ENCODE assay signal across 12 cellular contexts in the genomic region with DNA sequence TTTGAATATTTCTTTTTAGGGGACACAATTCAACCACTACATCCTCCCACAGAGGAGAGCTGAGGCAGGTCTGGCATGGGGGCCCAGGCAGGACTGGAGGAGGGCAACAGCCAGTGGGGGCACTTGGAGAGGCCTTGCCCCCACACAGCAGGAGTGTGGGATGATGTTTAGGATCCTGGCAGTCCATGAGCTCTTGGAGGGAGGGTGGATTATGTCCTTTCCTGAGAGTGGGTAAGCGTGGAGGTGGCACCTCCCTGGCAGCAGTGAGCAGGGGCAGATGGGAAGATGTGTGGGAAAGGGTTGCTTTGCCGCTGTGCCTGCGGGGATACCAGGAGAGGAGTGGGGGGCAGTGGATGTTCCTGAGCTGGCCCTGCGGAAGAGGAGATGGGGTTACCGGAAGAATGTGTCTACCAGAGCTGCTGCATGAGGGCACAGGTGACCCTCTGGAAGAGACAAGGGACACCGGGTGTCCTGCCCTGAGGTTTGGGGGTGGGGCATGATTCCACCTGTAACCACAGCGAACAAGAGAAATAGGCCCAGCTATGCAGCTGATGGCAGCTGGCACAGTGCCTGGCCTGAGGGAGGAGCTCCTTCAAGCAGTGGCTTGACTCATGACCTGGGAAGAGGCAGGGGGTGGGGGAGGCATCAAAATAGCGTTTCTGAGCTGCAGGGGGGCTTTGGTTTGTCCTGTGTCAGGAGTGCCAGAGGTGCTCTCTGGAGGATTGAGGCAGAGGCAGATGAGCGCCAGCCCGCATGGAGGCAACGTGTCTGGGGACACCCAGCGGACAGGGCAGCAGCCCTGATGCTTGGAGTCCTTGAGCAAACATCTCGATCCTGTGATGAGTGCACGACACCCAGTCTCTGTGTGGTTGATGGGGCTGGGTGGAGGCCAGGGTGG.
A peak's percentile ranks its signal among the peaks of the same experiment; 100 is the strongest.
DNase-seq lines count a peak whose midpoint lies in the region; ATAC-seq and TF ChIP-seq lines count a peak whose summit lies in the region.
"Had no signal": no experiment of that assay in that cellular context is flagged by ENCODE, and none has a peak within 500 bp of the region (broad histone marks: within the 10 kb centered on the region; RNA-seq: fewer than 3 reads in every experiment).

No MANE protein-coding gene starts in this region.

- H3K27me3 ChIP-seq in Caco-2 (replicated peaks; ENCODE audit: control insufficient read depth, insufficient read depth, low read length) (no peaks in the 10 kb centered on the region), MG63 (no peaks in the 10 kb centered on the region), lower lobe of right lung (ENCODE audit: low read depth) (no peaks in the 10 kb centered on the region)

- H3K36me3 Mint-ChIP-seq in Caco-2 (ENCODE audit: insufficient read depth, unreplicated experiment), result peaks cover 6% of the 10 kb centered on the region
- H3K36me3 Mint-ChIP-seq in WTC11, result no peaks in the 10 kb centered on the region
- no peaks in the 10 kb centered on the region for H3K36me3 Mint-ChIP-seq in T-cell

- H3K4me1 Mint-ChIP-seq in Caco-2 (ENCODE audit: low read depth, unreplicated experiment) (peaks cover 24% of the 10 kb centered on the region), WTC11 (peaks cover 7% of the 10 kb centered on the region; the same call in 1 of the 2 replicates), T-cell (no peaks in the 10 kb centered on the region)
- H3K4me1 Mint-ChIP-seq: endodermal cell; stimulated activated naive CD8-positive, alpha-beta T cell treated with anti-CD3 and anti-CD28 coated beads, Interleukin-15, amount 100 ng/mL, for 72 hours had no signal

- POLR2A ChIA-PET in Caco-2 (lab: Charles Lee), result no interaction called here
- POLR2A ChIA-PET in WTC11 (lab: Charles Lee), result interaction anchor here (0.7 kb wide), 1 partner anchor 10 kb away, joined by 3 read pairs; no protein-coding TSS in a partner anchor
- POLR2A ChIA-PET in T-cell (lab: Charles Lee), result interaction anchor here in 1 of 2 donors (0.6 kb wide), 1 partner anchor 743 kb away, joined by 12 read pairs; no protein-coding TSS in a partner anchor

- TF ChIP-seq CTCF in Caco-2 (IDR thresholded peaks at IDR 0.05; ENCODE audit: insufficient read depth in 1 of 2, low read depth in 1 of 2, low read length in 1 of 2, severe bottlenecking in 1 of 2, unreplicated experiment in 1 of 2), result no peak
- TF ChIP-seq CTCF in WTC11 (IDR thresholded peaks at IDR 0.05), result no peak
- no peak for TF ChIP-seq CTCF in lower lobe of right lung (IDR thresholded peaks at IDR 0.05)

- H3K9me3 ChIP-seq in Caco-2, result peaks cover 4% of the 10 kb centered on the region; the same call in 1 of the 2 replicates
- peaks cover 8% of the 10 kb centered on the region for H3K9me3 ChIP-seq in MG63
- no peaks in the 10 kb centered on the region for H3K9me3 ChIP-seq in lower lobe of right lung

- H3K36me3 ChIP-seq in Caco-2 (ENCODE audit: control insufficient read depth, insufficient read depth, low read length) (no peaks in the 10 kb centered on the region), MG63 (no peaks in the 10 kb centered on the region), lower lobe of right lung (no peaks in the 10 kb centered on the region)
- H3K36me3 ChIP-seq: left ventricle myocardium inferior had no signal

- peaks cover 26% of the 10 kb centered on the region for H3K9me3 Mint-ChIP-seq in Caco-2 (ENCODE audit: unreplicated experiment)
- H3K9me3 Mint-ChIP-seq in WTC11, result peaks cover 17% of the 10 kb centered on the region
- H3K9me3 Mint-ChIP-seq in T-cell, result no peaks in the 10 kb centered on the region

- CTCF ChIA-PET in Caco-2 (lab: Charles Lee), result interaction anchor here (0.6 kb wide), 1 partner anchor 137 kb away, joined by 3 read pairs; no protein-coding TSS in a partner anchor
- CTCF ChIA-PET in WTC11 (lab: Charles Lee), result interaction anchor here (0.9 to 2.0 kb wide), 8 partner anchors 10 to 349 kb away, joined by 3 to 10 read pairs (median 4); no protein-coding TSS in a partner anchor
- CTCF ChIA-PET in T-cell (lab: Charles Lee), result no interaction called here

- H3K4me3 Mint-ChIP-seq in Caco-2 (ENCODE audit: unreplicated experiment) (no peak overlapping the region), WTC11 (no peak overlapping the region), T-cell (no peak overlapping the region)
- H3K4me3 Mint-ChIP-seq: endodermal cell; stimulated activated naive CD8-positive, alpha-beta T cell treated with anti-CD3 and anti-CD28 coated beads, Interleukin-15, amount 100 ng/mL, for 72 hours had no signal

- H3K4me3 ChIP-seq in Caco-2 (ENCODE audit: low read depth, low read length) (no peak overlapping the region), MG63 (no peak overlapping the region), lower lobe of right lung (no peak overlapping the region)
- H3K4me3 ChIP-seq: left ventricle myocardium inferior had no signal

- ATAC-seq in WTC11 (no peak), lower lobe of right lung (peak; percentile 57 to 74), T-cell (replicated peaks in 1 of 4) (no peak)
- ATAC-seq: stimulated activated naive CD8-positive, alpha-beta T cell treated with anti-CD3 and anti-CD28 coated beads, Interleukin-15, amount 100 ng/mL, for 72 hours had no signal

- DNase-seq in Caco-2 (no peak), MG63 (peak; percentile 70), WTC11 (ENCODE audit: low spot score) (no peak), lower lobe of right lung (peak; percentile 75), DMS 273 treated with DMSO at 0.1 percent for 48 hours (lab: John Stamatoyannopoulos, UW) (no peak), T-cell (no peak)
- DNase-seq in effector CD8-positive, alpha-beta T cell (lab: John Stamatoyannopoulos, UW), result no peak
- DNase-seq in stimulated activated naive CD4-positive, alpha-beta T cell treated with Interleukin-2 at 50 U/mL for 16 hours (lab: John Stamatoyannopoulos, UW), result no peak
- DNase-seq: activated gamma-delta T cell; endodermal cell; left ventricle myocardium inferior; stimulated activated naive CD8-positive, alpha-beta T cell treated with anti-CD3 and anti-CD28 coated beads, Interleukin-15, amount 100 ng/mL, for 72 hours had no signal

- H3K27ac Mint-ChIP-seq in Caco-2 (ENCODE audit: unreplicated experiment) (peak overlapping the region; percentile 31), WTC11 (peak overlapping the region; percentile 40; the same call in 1 of the 2 replicates), T-cell (no peak overlapping the region)
- H3K27ac Mint-ChIP-seq: endodermal cell had no signal

- intact Hi-C loops in Caco-2 (cut with micrococcal nuclease; ENCODE audit: unreplicated experiment), result no loop called here
- intact Hi-C loops in lower lobe of right lung (cut with DNase I), result no loop called here

- no peaks in the 10 kb centered on the region for H3K27me3 Mint-ChIP-seq in Caco-2 (ENCODE audit: insufficient read depth, unreplicated experiment)
- H3K27me3 Mint-ChIP-seq in WTC11 (ENCODE audit: low read depth), result no peaks in the 10 kb centered on the region
- peaks cover 16 to 20% of the 10 kb centered on the region in 2 donors for H3K27me3 Mint-ChIP-seq in T-cell

- BruUV-seq in Caco-2 (replicated peaks; lab: Mats Ljungman, UMichigan), result no TSS peak

- no peak overlapping the region for H3K27ac ChIP-seq in lower lobe of right lung
- H3K27ac ChIP-seq: left ventricle myocardium inferior had no signal

- H3K4me1 ChIP-seq in Caco-2 (peaks cover 30% of the 10 kb centered on the region), lower lobe of right lung (no peaks in the 10 kb centered on the region)
- H3K4me1 ChIP-seq: left ventricle myocardium inferior had no signal

TF ChIP-seq in WTC11, 78 proteins besides CTCF, POLR2A, EP300 and RAD21 (continues in another document):
- no peak for TF ChIP-seq NFE2L1 (CRISPR knock-in tag; IDR thresholded peaks at IDR 0.05)
- TF ChIP-seq ZBTB21 (CRISPR knock-in tag; IDR thresholded peaks at IDR 0.05; ENCODE audit: borderline replicate concordance), result no peak
- TF ChIP-seq TEAD4 (CRISPR knock-in tag; IDR thresholded peaks at IDR 0.05), result no peak
- TF ChIP-seq, protein P1, sequence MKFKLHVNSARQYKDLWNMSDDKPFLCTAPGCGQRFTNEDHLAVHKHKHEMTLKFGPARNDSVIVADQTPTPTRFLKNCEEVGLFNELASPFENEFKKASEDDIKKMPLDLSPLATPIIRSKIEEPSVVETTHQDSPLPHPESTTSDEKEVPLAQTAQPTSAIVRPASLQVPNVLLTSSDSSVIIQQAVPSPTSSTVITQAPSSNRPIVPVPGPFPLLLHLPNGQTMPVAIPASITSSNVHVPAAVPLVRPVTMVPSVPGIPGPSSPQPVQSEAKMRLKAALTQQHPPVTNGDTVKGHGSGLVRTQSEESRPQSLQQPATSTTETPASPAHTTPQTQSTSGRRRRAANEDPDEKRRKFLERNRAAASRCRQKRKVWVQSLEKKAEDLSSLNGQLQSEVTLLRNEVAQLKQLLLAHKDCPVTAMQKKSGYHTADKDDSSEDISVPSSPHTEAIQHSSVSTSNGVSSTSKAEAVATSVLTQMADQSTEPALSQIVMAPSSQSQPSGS (CRISPR knock-in tag; IDR thresholded peaks at IDR 0.05; ENCODE audit: borderline replicate concordance, low read depth), result no peak
- TF ChIP-seq, protein P2, sequence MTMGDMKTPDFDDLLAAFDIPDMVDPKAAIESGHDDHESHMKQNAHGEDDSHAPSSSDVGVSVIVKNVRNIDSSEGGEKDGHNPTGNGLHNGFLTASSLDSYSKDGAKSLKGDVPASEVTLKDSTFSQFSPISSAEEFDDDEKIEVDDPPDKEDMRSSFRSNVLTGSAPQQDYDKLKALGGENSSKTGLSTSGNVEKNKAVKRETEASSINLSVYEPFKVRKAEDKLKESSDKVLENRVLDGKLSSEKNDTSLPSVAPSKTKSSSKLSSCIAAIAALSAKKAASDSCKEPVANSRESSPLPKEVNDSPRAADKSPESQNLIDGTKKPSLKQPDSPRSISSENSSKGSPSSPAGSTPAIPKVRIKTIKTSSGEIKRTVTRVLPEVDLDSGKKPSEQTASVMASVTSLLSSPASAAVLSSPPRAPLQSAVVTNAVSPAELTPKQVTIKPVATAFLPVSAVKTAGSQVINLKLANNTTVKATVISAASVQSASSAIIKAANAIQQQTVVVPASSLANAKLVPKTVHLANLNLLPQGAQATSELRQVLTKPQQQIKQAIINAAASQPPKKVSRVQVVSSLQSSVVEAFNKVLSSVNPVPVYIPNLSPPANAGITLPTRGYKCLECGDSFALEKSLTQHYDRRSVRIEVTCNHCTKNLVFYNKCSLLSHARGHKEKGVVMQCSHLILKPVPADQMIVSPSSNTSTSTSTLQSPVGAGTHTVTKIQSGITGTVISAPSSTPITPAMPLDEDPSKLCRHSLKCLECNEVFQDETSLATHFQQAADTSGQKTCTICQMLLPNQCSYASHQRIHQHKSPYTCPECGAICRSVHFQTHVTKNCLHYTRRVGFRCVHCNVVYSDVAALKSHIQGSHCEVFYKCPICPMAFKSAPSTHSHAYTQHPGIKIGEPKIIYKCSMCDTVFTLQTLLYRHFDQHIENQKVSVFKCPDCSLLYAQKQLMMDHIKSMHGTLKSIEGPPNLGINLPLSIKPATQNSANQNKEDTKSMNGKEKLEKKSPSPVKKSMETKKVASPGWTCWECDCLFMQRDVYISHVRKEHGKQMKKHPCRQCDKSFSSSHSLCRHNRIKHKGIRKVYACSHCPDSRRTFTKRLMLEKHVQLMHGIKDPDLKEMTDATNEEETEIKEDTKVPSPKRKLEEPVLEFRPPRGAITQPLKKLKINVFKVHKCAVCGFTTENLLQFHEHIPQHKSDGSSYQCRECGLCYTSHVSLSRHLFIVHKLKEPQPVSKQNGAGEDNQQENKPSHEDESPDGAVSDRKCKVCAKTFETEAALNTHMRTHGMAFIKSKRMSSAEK (CRISPR knock-in tag; IDR thresholded peaks at IDR 0.05; ENCODE audit: borderline replicate concordance), result no peak

Comparison
In these comparisons a context has a peak if more than half of its experiments do, and no peak if none do; other contexts are left out.
1. DNase-seq: peak in MG63 (single experiment) and lower lobe of right lung (single experiment); none in Caco-2 (0 of 2), WTC11 (single experiment), DMS 273 treated with DMSO at 0.1 percent for 48 hours (single experiment), T-cell (0 of 34), effector CD8-positive, alpha-beta T cell (single experiment) and stimulated activated naive CD4-positive, alpha-beta T cell treated with Interleukin-2 at 50 U/mL for 16 hours (single experiment).
2. H3K27ac Mint-ChIP-seq: peak in Caco-2 (single experiment) and WTC11 (single experiment); none in T-cell (0 of 2).
3. ATAC-seq: peak in lower lobe of right lung (2 of 2); none in WTC11 (single experiment) and T-cell (0 of 4).
4. CTCF ChIA-PET loops: an anchor here in Caco-2 (0.6 kb wide) and WTC11 (0.9 to 2.0 kb wide); none called in T-cell.